ENCODE assay signal across 1 cellular context in the genomic region with DNA sequence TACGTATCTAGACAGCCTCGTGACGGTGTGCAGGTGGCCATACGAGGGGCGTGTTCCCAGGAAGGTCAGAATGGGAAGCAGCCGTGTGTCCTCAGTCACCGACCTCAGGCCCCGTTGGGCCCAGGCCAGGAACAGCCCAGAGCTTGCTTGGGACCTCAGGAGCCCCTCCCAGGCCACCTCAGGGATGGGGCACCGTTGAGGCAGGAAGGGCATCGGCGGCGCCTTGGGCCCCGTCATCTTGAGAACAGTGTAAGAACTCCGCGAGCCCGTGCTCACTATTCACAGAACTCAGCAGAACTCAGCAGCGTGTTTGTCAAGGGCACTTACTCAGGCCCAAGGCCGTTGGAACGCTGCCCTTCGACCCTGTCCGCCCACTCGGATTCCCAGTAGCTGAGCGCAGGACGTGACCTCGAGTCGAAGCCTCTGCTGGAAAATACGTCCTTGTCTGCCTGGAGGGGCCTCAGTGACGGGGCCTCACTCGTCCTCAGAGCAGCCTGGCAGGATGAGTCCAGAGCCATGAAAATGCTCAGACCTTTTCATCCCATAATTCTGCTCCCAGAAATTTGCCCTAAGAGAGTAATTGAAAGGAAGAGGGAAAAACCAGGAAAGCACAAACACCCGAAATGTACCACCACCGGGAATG.
TF ChIP-seq lines count a peak whose summit lies in the region.

No MANE protein-coding gene starts in this region.

TF ChIP-seq in HepG2, 621 proteins besides CTCF, POLR2A, EP300 and RAD21 (continued from another document and continues in another):
- TF ChIP-seq, protein P1, sequence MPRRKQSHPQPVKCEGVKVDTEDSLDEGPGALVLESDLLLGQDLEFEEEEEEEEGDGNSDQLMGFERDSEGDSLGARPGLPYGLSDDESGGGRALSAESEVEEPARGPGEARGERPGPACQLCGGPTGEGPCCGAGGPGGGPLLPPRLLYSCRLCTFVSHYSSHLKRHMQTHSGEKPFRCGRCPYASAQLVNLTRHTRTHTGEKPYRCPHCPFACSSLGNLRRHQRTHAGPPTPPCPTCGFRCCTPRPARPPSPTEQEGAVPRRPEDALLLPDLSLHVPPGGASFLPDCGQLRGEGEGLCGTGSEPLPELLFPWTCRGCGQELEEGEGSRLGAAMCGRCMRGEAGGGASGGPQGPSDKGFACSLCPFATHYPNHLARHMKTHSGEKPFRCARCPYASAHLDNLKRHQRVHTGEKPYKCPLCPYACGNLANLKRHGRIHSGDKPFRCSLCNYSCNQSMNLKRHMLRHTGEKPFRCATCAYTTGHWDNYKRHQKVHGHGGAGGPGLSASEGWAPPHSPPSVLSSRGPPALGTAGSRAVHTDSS (CRISPR knock-in tag; conservative IDR thresholded peaks at IDR 0.05): no peak
- TF ChIP-seq, protein P2, sequence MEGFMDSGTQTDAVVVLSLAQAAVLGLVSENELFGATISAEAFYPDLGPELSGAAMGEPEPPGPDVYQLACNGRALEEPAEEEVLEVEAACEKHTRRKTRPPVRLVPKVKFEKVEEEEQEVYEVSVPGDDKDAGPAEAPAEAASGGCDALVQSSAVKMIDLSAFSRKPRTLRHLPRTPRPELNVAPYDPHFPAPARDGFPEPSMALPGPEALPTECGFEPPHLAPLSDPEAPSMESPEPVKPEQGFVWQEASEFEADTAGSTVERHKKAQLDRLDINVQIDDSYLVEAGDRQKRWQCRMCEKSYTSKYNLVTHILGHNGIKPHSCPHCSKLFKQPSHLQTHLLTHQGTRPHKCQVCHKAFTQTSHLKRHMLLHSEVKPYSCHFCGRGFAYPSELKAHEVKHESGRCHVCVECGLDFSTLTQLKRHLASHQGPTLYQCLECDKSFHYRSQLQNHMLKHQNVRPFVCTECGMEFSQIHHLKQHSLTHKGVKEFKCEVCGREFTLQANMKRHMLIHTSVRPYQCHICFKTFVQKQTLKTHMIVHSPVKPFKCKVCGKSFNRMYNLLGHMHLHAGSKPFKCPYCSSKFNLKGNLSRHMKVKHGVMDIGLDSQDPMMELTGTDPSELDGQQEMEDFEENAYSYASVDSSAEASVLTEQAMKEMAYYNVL (CRISPR knock-in tag; IDR thresholded peaks at IDR 0.05; ENCODE audit: borderline replicate concordance): no peak
- TF ChIP-seq MXD1 (CRISPR knock-in tag; IDR thresholded peaks at IDR 0.05) (no peak; the same call in 1 of the 2 replicates), RFX1 (IDR thresholded peaks at IDR 0.05) (no peak), LRRFIP1 (CRISPR knock-in tag; conservative IDR thresholded peaks at IDR 0.05) (no peak), HNRNPLL (IDR thresholded peaks at IDR 0.05; ENCODE audit: low read depth, low read length, poor library complexity, severe bottlenecking) (peak; percentile 60), TAF15 (IDR thresholded peaks at IDR 0.05; ENCODE audit: low read depth, low read length, poor library complexity, severe bottlenecking) (no peak), ZNF414 (CRISPR knock-in tag; IDR thresholded peaks at IDR 0.05) (0 out of 2 replicates have a peak, but pooled peaks have one; percentile 87), ZNF230 (CRISPR knock-in tag; IDR thresholded peaks at IDR 0.05) (no peak), ARHGAP35 (CRISPR knock-in tag; IDR thresholded peaks at IDR 0.05; ENCODE audit: borderline replicate concordance) (peak; percentile 84; the same call in 1 of the 2 replicates), MZF1 (CRISPR knock-in tag; IDR thresholded peaks at IDR 0.05; ENCODE audit: borderline replicate concordance) (no peak), ZNF331 (CRISPR knock-in tag; IDR thresholded peaks at IDR 0.05) (peak; percentile 82), ZBTB26 (CRISPR knock-in tag; IDR thresholded peaks at IDR 0.05; ENCODE audit: borderline replicate concordance) (no peak), MED8 (CRISPR knock-in tag; IDR thresholded peaks at IDR 0.05; ENCODE audit: insufficient replicate concordance) (no peak), POGZ (CRISPR knock-in tag; IDR thresholded peaks at IDR 0.05) (peak; percentile 55; the same call in 1 of the 2 replicates)
- TF ChIP-seq, protein P3, sequence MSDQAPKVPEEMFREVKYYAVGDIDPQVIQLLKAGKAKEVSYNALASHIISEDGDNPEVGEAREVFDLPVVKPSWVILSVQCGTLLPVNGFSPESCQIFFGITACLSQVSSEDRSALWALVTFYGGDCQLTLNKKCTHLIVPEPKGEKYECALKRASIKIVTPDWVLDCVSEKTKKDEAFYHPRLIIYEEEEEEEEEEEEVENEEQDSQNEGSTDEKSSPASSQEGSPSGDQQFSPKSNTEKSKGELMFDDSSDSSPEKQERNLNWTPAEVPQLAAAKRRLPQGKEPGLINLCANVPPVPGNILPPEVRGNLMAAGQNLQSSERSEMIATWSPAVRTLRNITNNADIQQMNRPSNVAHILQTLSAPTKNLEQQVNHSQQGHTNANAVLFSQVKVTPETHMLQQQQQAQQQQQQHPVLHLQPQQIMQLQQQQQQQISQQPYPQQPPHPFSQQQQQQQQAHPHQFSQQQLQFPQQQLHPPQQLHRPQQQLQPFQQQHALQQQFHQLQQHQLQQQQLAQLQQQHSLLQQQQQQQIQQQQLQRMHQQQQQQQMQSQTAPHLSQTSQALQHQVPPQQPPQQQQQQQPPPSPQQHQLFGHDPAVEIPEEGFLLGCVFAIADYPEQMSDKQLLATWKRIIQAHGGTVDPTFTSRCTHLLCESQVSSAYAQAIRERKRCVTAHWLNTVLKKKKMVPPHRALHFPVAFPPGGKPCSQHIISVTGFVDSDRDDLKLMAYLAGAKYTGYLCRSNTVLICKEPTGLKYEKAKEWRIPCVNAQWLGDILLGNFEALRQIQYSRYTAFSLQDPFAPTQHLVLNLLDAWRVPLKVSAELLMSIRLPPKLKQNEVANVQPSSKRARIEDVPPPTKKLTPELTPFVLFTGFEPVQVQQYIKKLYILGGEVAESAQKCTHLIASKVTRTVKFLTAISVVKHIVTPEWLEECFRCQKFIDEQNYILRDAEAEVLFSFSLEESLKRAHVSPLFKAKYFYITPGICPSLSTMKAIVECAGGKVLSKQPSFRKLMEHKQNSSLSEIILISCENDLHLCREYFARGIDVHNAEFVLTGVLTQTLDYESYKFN (CRISPR knock-in tag; conservative IDR thresholded peaks at IDR 0.05): peak; percentile 88
- TF ChIP-seq, protein P4, sequence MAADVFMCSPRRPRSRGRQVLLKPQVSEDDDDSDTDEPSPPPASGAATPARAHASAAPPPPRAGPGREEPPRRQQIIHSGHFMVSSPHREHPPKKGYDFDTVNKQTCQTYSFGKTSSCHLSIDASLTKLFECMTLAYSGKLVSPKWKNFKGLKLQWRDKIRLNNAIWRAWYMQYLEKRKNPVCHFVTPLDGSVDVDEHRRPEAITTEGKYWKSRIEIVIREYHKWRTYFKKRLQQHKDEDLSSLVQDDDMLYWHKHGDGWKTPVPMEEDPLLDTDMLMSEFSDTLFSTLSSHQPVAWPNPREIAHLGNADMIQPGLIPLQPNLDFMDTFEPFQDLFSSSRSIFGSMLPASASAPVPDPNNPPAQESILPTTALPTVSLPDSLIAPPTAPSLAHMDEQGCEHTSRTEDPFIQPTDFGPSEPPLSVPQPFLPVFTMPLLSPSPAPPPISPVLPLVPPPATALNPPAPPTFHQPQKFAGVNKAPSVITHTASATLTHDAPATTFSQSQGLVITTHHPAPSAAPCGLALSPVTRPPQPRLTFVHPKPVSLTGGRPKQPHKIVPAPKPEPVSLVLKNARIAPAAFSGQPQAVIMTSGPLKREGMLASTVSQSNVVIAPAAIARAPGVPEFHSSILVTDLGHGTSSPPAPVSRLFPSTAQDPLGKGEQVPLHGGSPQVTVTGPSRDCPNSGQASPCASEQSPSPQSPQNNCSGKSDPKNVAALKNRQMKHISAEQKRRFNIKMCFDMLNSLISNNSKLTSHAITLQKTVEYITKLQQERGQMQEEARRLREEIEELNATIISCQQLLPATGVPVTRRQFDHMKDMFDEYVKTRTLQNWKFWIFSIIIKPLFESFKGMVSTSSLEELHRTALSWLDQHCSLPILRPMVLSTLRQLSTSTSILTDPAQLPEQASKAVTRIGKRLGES (CRISPR knock-in tag; IDR thresholded peaks at IDR 0.05; ENCODE audit: borderline replicate concordance): no peak
- TF ChIP-seq, protein P5, sequence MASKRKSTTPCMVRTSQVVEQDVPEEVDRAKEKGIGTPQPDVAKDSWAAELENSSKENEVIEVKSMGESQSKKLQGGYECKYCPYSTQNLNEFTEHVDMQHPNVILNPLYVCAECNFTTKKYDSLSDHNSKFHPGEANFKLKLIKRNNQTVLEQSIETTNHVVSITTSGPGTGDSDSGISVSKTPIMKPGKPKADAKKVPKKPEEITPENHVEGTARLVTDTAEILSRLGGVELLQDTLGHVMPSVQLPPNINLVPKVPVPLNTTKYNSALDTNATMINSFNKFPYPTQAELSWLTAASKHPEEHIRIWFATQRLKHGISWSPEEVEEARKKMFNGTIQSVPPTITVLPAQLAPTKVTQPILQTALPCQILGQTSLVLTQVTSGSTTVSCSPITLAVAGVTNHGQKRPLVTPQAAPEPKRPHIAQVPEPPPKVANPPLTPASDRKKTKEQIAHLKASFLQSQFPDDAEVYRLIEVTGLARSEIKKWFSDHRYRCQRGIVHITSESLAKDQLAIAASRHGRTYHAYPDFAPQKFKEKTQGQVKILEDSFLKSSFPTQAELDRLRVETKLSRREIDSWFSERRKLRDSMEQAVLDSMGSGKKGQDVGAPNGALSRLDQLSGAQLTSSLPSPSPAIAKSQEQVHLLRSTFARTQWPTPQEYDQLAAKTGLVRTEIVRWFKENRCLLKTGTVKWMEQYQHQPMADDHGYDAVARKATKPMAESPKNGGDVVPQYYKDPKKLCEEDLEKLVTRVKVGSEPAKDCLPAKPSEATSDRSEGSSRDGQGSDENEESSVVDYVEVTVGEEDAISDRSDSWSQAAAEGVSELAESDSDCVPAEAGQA (IDR thresholded peaks at IDR 0.05; ENCODE audit: low read depth): no peak
- TF ChIP-seq, protein P5 (CRISPR knock-in tag; IDR thresholded peaks at IDR 0.05; ENCODE audit: borderline replicate concordance): no peak
